4 cellular contexts compared by ENCODE assay signal in genomic region chr4:11518754-11519153, GRCh38.
TF ChIP-seq lines count a peak whose summit lies in the region.

No MANE protein-coding gene starts in this region.

TF ChIP-seq in HepG2, 621 proteins besides CTCF, POLR2A, EP300 and RAD21:
- TF ChIP-seq MAFF (IDR thresholded peaks at IDR 0.05; ENCODE audit: low read depth, low read length) (peak; percentile 75), MAFK (conservative IDR thresholded peaks at IDR 0.05 in 1 of 2, IDR thresholded peaks at IDR 0.05 in 1 of 2; ENCODE audit: low read length in 2 of 2) (peak; percentile 56 to 87), ATF2 (CRISPR knock-in tag; IDR thresholded peaks at IDR 0.05) (no peak)

TF ChIP-seq in A549, 52 proteins besides CTCF, POLR2A, EP300 and RAD21:
- no peak for TF ChIP-seq PHF8 (IDR thresholded peaks at IDR 0.05; ENCODE audit: borderline replicate concordance, low read depth)
- peak; percentile 54 for TF ChIP-seq MAFK (IDR thresholded peaks at IDR 0.05; ENCODE audit: partially characterized antibody)

TF ChIP-seq in IMR-90, 13 proteins besides CTCF, POLR2A, EP300 and RAD21:
- TF ChIP-seq MAFK (IDR thresholded peaks at IDR 0.05; ENCODE audit: low read depth, low read length) (peak; percentile 86), FOS (IDR thresholded peaks at IDR 0.05; ENCODE audit: low read depth, low read length) (no peak)
TF ChIP-seq in IMR-90: peak in this region for 1.

TF ChIP-seq in K562, 482 proteins besides CTCF, POLR2A, EP300 and RAD21:
- 0 out of 2 replicates have a peak, but pooled peaks have one; percentile 16 for TF ChIP-seq MAFK (IDR thresholded peaks at IDR 0.05; ENCODE audit: low read length)
- TF ChIP-seq MAFF (IDR thresholded peaks at IDR 0.05; ENCODE audit: low read length): peak; percentile 21; the same call in 1 of the 2 replicates
- no peak for TF ChIP-seq RUNX1 (IDR thresholded peaks at IDR 0.05; ENCODE audit: low read depth)
TF ChIP-seq in K562: peak in this region for 2.
